Comparison of ENCODE assay signal across 27 cellular contexts in the genomic region with DNA sequence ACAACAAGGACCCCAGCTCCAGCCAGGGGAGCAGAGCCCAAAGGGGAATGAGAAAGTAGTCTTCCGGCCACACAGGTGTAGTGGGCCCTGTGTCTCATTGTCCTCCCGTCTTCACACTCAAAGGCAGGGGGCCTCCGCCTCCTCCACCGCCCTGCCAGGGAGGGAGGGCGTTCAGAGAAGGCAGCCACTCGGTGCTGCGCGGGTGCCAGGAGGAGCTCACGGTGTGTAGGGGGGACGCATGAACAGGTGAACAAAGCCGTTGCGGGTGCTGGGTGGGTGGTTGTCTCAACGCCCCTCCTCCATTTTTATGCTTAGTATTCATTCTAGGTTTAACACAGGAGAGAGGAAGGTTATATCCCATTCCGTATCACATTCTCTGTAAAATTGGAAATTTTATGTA. TPM values are rescaled to one million over a fixed set of nuclear protein-coding genes. Genes with fewer than 3 reads are reported as not detected.
DNase-seq lines count a peak whose midpoint lies in the region; ATAC-seq and TF ChIP-seq lines count a peak whose summit lies in the region.
"Had no signal": no experiment of that assay in that cellular context is flagged by ENCODE, and none has a peak within 500 bp of the region (broad histone marks: within the 10 kb centered on the region; RNA-seq: fewer than 3 reads in every experiment).

No MANE protein-coding gene starts in this region.

- H4K8ac ChIP-seq in mesenchymal stem cell (ENCODE audit: low read length) = no peak overlapping the region

- H3K4me2 ChIP-seq in PC-3 (ENCODE audit: low read length) (peak overlapping the region; percentile 52; the same call in 1 of the 2 replicates), mesenchymal stem cell (ENCODE audit: low read length, poor library complexity, severe bottlenecking) (no peak overlapping the region)
- H3K4me2 ChIP-seq: hepatocyte had no signal

- BruUV-seq in PC-3 (replicated peaks; lab: Mats Ljungman, UMichigan) = no TSS peak

- CTCF ChIA-PET in PC-3 (lab: Charles Lee) = no interaction called here

- DNase-seq in PC-3 (no peak), mesenchymal stem cell (no peak), thoracic aorta (ENCODE audit: low spot score) (no peak), H7 (no peak), BE2C (no peak)
- DNase-seq: activated CD4-positive, alpha-beta T cell treated with anti-CD3 and anti-CD28 coated beads for 1 hour; activated CD8-positive, alpha-beta T cell treated with anti-CD3 and anti-CD28 coated beads, Interleukin-2, amount 10 ng/mL, durations not matched to agents 7 days and 5 days; activated effector memory CD4-positive, alpha-beta T cell treated with anti-CD3 and anti-CD28 coated beads, Interleukin-2, amount 50 U/mL, for 16 hours; activated naive CD8-positive, alpha-beta T cell treated with anti-CD3 and anti-CD28 coated beads, Interleukin-2, amount 10 ng/mL, durations not matched to agents 7 days and 5 days; activated T-cell treated with anti-CD3 and anti-CD28 coated beads for 4 hours; CD4-positive, alpha-beta memory T cell; effector CD8-positive, alpha-beta T cell; foreskin melanocyte; GM23248; HFFc6; immature natural killer cell; MM.1S; natural killer cell; NCI-H1417 treated with DMSO at 0.1 percent for 48 hours; OCI-M1; SIG-M5; stimulated activated naive CD4-positive, alpha-beta T cell treated with Interleukin-2 at 50 U/mL for 16 hours; T-helper 1 cell had no signal

- H3K9me3 ChIP-seq in PC-3 (ENCODE audit: low read length) (no peaks in the 10 kb centered on the region), mesenchymal stem cell (ENCODE audit: control insufficient read depth, low read length) (no peaks in the 10 kb centered on the region), thoracic aorta (no peaks in the 10 kb centered on the region), BE2C (no peaks in the 10 kb centered on the region)
- H3K9me3 ChIP-seq: left lung had no signal

- no peak overlapping the region for H2AK5ac ChIP-seq in mesenchymal stem cell (ENCODE audit: low read length, severe bottlenecking)

- H3K18ac ChIP-seq in mesenchymal stem cell (ENCODE audit: low read depth in 1 of 2, low read length in 2 of 2) = no peak overlapping the region

- H4K20me1 ChIP-seq in PC-3 (ENCODE audit: low read length) = no peaks in the 10 kb centered on the region

- 99% methylated on average over 13 of the region's 14 CpGs for WGBS in mesenchymal stem cell

- peak overlapping the region in 1 of 5 experiments; percentile 66 for H3K4me3 Mint-ChIP-seq in brain
- H3K4me3 Mint-ChIP-seq: activated CD8-positive, alpha-beta T cell treated with anti-CD3 and anti-CD28 coated beads, Interleukin-2, amount 10 ng/mL, durations not matched to agents 7 days and 5 days; activated naive CD8-positive, alpha-beta T cell treated with anti-CD3 and anti-CD28 coated beads, Interleukin-2, amount 10 ng/mL, durations not matched to agents 7 days and 5 days; CD4-positive, alpha-beta memory T cell; HFFc6; immature natural killer cell; natural killer cell had no signal

- no peak overlapping the region for H2BK15ac ChIP-seq in mesenchymal stem cell (ENCODE audit: low read depth, poor library complexity, severe bottlenecking)

- no peaks in the 10 kb centered on the region for H3K9me2 ChIP-seq in PC-3 (replicated peaks; ENCODE audit: low read length)

- H3K9ac ChIP-seq in PC-3 (ENCODE audit: low read length) (peak overlapping the region; percentile 33; the same call in 1 of the 2 replicates), mesenchymal stem cell (ENCODE audit: low read length) (no peak overlapping the region)
- H3K9ac ChIP-seq: GM23248 had no signal

- peaks cover 22% of the 10 kb centered on the region for H3K4me1 ChIP-seq in PC-3 (ENCODE audit: insufficient read depth, low read length)
- peaks cover 55% of the 10 kb centered on the region for H3K4me1 ChIP-seq in mesenchymal stem cell (ENCODE audit: control insufficient read depth, insufficient read depth, low read depth, low read length)
- peaks cover 21 to 40% of the 10 kb centered on the region in 2 donors for H3K4me1 ChIP-seq in thoracic aorta (ENCODE audit: control insufficient read depth in 1 of 2, low read depth in 2 of 2)
- H3K4me1 ChIP-seq in BE2C = no peaks in the 10 kb centered on the region; the same call in 1 of the 2 replicates

- H3F3A ChIP-seq in PC-3 (ENCODE audit: low read length, unreplicated experiment) = no peaks in the 10 kb centered on the region

- H2BK12ac ChIP-seq in mesenchymal stem cell (ENCODE audit: low read length in 2 of 2) = no peak overlapping the region

- H2BK5ac ChIP-seq in mesenchymal stem cell (ENCODE audit: low read depth, low read length, poor library complexity, severe bottlenecking) = no peak overlapping the region

- H3K23ac ChIP-seq in mesenchymal stem cell (ENCODE audit: low read length in 2 of 2) = no peak overlapping the region

- no peak overlapping the region for H3K4ac ChIP-seq in mesenchymal stem cell (ENCODE audit: low read depth in 1 of 2, low read length in 2 of 2)

- ATAC-seq in PC-3 (no peak), thoracic aorta (ENCODE audit: insufficient number of reproducible peaks, low FRiP score, low read depth) (no peak), GM21423 (IDR thresholded peaks at IDR 0.05; ENCODE audit: unreplicated experiment) (no peak)
- ATAC-seq: activated CD8-positive, alpha-beta T cell treated with anti-CD3 and anti-CD28 coated beads, Interleukin-2, amount 10 ng/mL, durations not matched to agents 7 days and 5 days; natural killer cell had no signal

- H3K36me3 Mint-ChIP-seq in brain = peaks cover 85% of the 10 kb centered on the region
- H3K36me3 Mint-ChIP-seq: activated naive CD8-positive, alpha-beta T cell treated with anti-CD3 and anti-CD28 coated beads, Interleukin-2, amount 10 ng/mL, durations not matched to agents 7 days and 5 days; CD4-positive, alpha-beta memory T cell; immature natural killer cell; natural killer cell had no signal

- H2BK120ac ChIP-seq in mesenchymal stem cell (ENCODE audit: low read depth, low read length) = no peak overlapping the region

- H3K27ac ChIP-seq in PC-3 (ENCODE audit: low read length) (peak overlapping the region; percentile 76), mesenchymal stem cell (ENCODE audit: low read length, poor library complexity, severe bottlenecking) (no peak overlapping the region), thoracic aorta (peak overlapping the region; percentile 59 to 61)
- H3K27ac ChIP-seq: GM23248, hepatocyte, left lung had no signal

- TF ChIP-seq CTCF in PC-3 (conservative IDR thresholded peaks at IDR 0.05; ENCODE audit: low read depth, low read length) (no peak), brain (conservative IDR thresholded peaks at IDR 0.05) (no peak), thoracic aorta (IDR thresholded peaks at IDR 0.05) (no peak), BE2C (IDR thresholded peaks at IDR 0.05; ENCODE audit: low read depth, low read length) (no peak)

- H3K4me1 Mint-ChIP-seq in brain = peaks cover 58% of the 10 kb centered on the region
- H3K4me1 Mint-ChIP-seq: activated naive CD8-positive, alpha-beta T cell treated with anti-CD3 and anti-CD28 coated beads, Interleukin-2, amount 10 ng/mL, durations not matched to agents 7 days and 5 days; CD4-positive, alpha-beta memory T cell; immature natural killer cell had no signal

- H3K9me3 Mint-ChIP-seq in brain = peaks cover 0 to 10% (median 3%) of the 10 kb centered on the region in 5 experiments
- H3K9me3 Mint-ChIP-seq: activated naive CD8-positive, alpha-beta T cell treated with anti-CD3 and anti-CD28 coated beads, Interleukin-2, amount 10 ng/mL, durations not matched to agents 7 days and 5 days; immature natural killer cell; natural killer cell had no signal

- H3K79me1 ChIP-seq in mesenchymal stem cell (replicated peaks; ENCODE audit: low read length, poor library complexity, severe bottlenecking) = no peaks in the 10 kb centered on the region

- POLR2A ChIA-PET in PC-3 (lab: Charles Lee; ENCODE audit: unreplicated experiment) = no interaction called here

- H3K27me3 ChIP-seq in PC-3 (ENCODE audit: low read length) (no peaks in the 10 kb centered on the region), mesenchymal stem cell (ENCODE audit: control insufficient read depth in 1 of 2, insufficient read depth in 1 of 2, low read length in 2 of 2) (no peaks in the 10 kb centered on the region), thoracic aorta (replicated peaks; ENCODE audit: insufficient read depth) (no peaks in the 10 kb centered on the region), H7 (ENCODE audit: control insufficient read depth, insufficient read depth, low read length) (no peaks in the 10 kb centered on the region), BE2C (no peaks in the 10 kb centered on the region)
- H3K27me3 ChIP-seq: hepatocyte, left lung had no signal

- no peak overlapping the region for H3K14ac ChIP-seq in mesenchymal stem cell (ENCODE audit: low read length in 2 of 2)

- H3K4me3 ChIP-seq in PC-3 (ENCODE audit: low read length) = no peak overlapping the region
- H3K4me3 ChIP-seq in mesenchymal stem cell (ENCODE audit: insufficient read depth in 1 of 2, low read depth in 1 of 2, low read length in 2 of 2) = no peak overlapping the region
- H3K4me3 ChIP-seq in thoracic aorta = no peak overlapping the region
- H3K4me3 ChIP-seq in H7 (ENCODE audit: insufficient read depth, low read depth, low read length) = no peak overlapping the region
- no peak overlapping the region for H3K4me3 ChIP-seq in BE2C (ENCODE audit: low read depth, low read length)
- H3K4me3 ChIP-seq: GM23248, hepatocyte, left lung had no signal

- H4K91ac ChIP-seq in mesenchymal stem cell (ENCODE audit: low read length) = peak overlapping the region; percentile 60

- peaks cover 97% of the 10 kb centered on the region for H3K79me2 ChIP-seq in PC-3 (ENCODE audit: low read length)

- H3K27me3 Mint-ChIP-seq in brain = no peaks in the 10 kb centered on the region
- H3K27me3 Mint-ChIP-seq: activated naive CD8-positive, alpha-beta T cell treated with anti-CD3 and anti-CD28 coated beads, Interleukin-2, amount 10 ng/mL, durations not matched to agents 7 days and 5 days had no signal

- no peak overlapping the region for H2AFZ ChIP-seq in PC-3 (ENCODE audit: low read length)
- H2AFZ ChIP-seq in mesenchymal stem cell (ENCODE audit: low read depth, low read length) = no peak overlapping the region
- H2AFZ ChIP-seq: GM23248, hepatocyte had no signal

- H3K27ac Mint-ChIP-seq in brain = peak overlapping the region in 4 of 5 experiments; percentile 55 to 92 (median 88)
- H3K27ac Mint-ChIP-seq: activated CD8-positive, alpha-beta T cell treated with anti-CD3 and anti-CD28 coated beads, Interleukin-2, amount 10 ng/mL, durations not matched to agents 7 days and 5 days; activated naive CD8-positive, alpha-beta T cell treated with anti-CD3 and anti-CD28 coated beads, Interleukin-2, amount 10 ng/mL, durations not matched to agents 7 days and 5 days; CD4-positive, alpha-beta memory T cell; immature natural killer cell; natural killer cell had no signal

- intact Hi-C loops in PC-3 (cut with micrococcal nuclease) = loop anchor here (10.0 kb wide), 1 partner anchor 106 kb away; no protein-coding TSS in a partner anchor

- H3K36me3 ChIP-seq in PC-3 (ENCODE audit: low read depth, low read length) = peaks cover 5% of the 10 kb centered on the region; the same call in 1 of the 2 replicates
- peaks cover 16 to 65% of the 10 kb centered on the region in 2 experiments for H3K36me3 ChIP-seq in mesenchymal stem cell (ENCODE audit: control insufficient read depth in 1 of 2, insufficient read depth in 2 of 2, low read depth in 1 of 2, low read length in 2 of 2)
- no peaks in the 10 kb centered on the region for H3K36me3 ChIP-seq in thoracic aorta
- no peaks in the 10 kb centered on the region; the same call in 1 of the 2 replicates for H3K36me3 ChIP-seq in H7 (replicated peaks; ENCODE audit: control insufficient read depth, insufficient read depth, low read length)
- H3K36me3 ChIP-seq in BE2C = no peaks in the 10 kb centered on the region
- H3K36me3 ChIP-seq: left lung had no signal

RNA-seq across cellular contexts. Expression of gene SH3BP4, which starts 36.7 kb away (rescaled TPM):
- total RNA-seq in PC-3 (2014; rRNA removed) (35.2 and 47.3 TPM in 2 replicates), thoracic aorta (10 to 100 TPM; 24.0 to 32.4 TPM)
- polyA plus RNA-seq in brain (ENCODE audit: insufficient read depth, low read depth, low replicate concordance) = 78.4 TPM
- polyA plus RNA-seq in mesenchymal stem cell (2013, experiment 1 of 2) = 48.8 TPM
- 47.7 TPM for polyA plus RNA-seq in mesenchymal stem cell (2013, experiment 2 of 2)
- 45.8 and 61.4 TPM in 2 replicates for total RNA-seq in H7 (2014; rRNA removed; shearing (Covaris generic))
- 9.0 TPM for polyA plus RNA-seq in BE2C (2012; ENCODE audit: insufficient read depth, insufficient read length, low read depth)
- total RNA-seq: activated CD8-positive, alpha-beta T cell treated with anti-CD3 and anti-CD28 coated beads, Interleukin-2, amount 10 ng/mL, durations not matched to agents 7 days and 5 days had no signal
- polyA plus RNA-seq: CD4-positive, alpha-beta memory T cell had no signal
